ENCODE assay signal across 6 cellular contexts in the genomic region with DNA sequence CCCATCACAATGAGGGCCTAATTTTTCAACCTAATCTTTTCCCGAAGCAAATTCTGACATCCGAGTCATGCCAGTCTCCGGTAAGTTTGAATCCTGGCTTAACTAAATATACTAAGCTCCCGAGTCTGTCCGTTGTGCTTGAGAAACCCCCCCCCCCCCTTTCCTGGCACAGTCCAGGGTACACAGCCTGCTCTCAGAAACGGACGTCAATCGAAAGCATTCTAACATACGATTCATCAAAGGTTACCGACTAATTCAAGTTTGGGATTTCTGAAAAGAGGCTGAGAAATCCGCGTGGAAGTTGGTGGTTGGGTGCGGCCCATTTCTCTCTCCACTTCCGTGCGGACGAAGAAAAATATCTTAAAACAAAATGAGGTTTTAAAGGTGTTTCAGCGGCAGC. TPM values are rescaled to one million over a fixed set of nuclear protein-coding genes. Genes with fewer than 3 reads are reported as not detected.
DNase-seq lines count a peak whose midpoint lies in the region; ATAC-seq and TF ChIP-seq lines count a peak whose summit lies in the region.

No MANE protein-coding gene starts in this region.

- DNase-seq in cardiac fibroblast (ENCODE audit: low read depth in 2 of 2), result peak; percentile 14 to 30
- DNase-seq in osteoblast (ENCODE audit: insufficient read length, low spot score, missing footprints), result no peak
- no peak for DNase-seq in NCI-H1105 (lab: John Stamatoyannopoulos, UW)

- H3K36me3 ChIP-seq in osteoblast (ENCODE audit: insufficient read depth, low read length), result no peaks in the 10 kb centered on the region

- H3K79me2 ChIP-seq in osteoblast (ENCODE audit: insufficient read depth, low read length), result peaks cover 59% of the 10 kb centered on the region

- TF ChIP-seq CTCF in cardiac fibroblast (IDR thresholded peaks at IDR 0.05; ENCODE audit: low read depth, low read length) (no peak), osteoblast (IDR thresholded peaks at IDR 0.05; ENCODE audit: extremely low read depth, low read depth, low read length) (no peak)

- peak; percentile 2 for ATAC-seq in HG03159 (IDR thresholded peaks at IDR 0.05; ENCODE audit: unreplicated experiment)
- ATAC-seq in GM21381 (IDR thresholded peaks at IDR 0.05; ENCODE audit: unreplicated experiment), result no peak
- no peak for ATAC-seq in HG03521 (IDR thresholded peaks at IDR 0.05; ENCODE audit: unreplicated experiment)

- H2AFZ ChIP-seq in osteoblast (ENCODE audit: low read length), result peak overlapping the region; percentile 96

- peak overlapping the region; percentile 83 for H3K27ac ChIP-seq in osteoblast (ENCODE audit: low read depth, low read length)

- H4K20me1 ChIP-seq in osteoblast (ENCODE audit: insufficient read depth, low read length), result peaks cover 28% of the 10 kb centered on the region

- peak overlapping the region; percentile 73 to 88 for H3K4me3 ChIP-seq in cardiac fibroblast (replicated peaks in 1 of 2; ENCODE audit: low read depth in 2 of 2, low read length in 2 of 2)
- peak overlapping the region; percentile 84 for H3K4me3 ChIP-seq in osteoblast (ENCODE audit: insufficient read depth, low read length)

- no peaks in the 10 kb centered on the region for H3K27me3 ChIP-seq in osteoblast (ENCODE audit: insufficient read depth, low read length)

- H3K4me1 ChIP-seq in osteoblast (ENCODE audit: insufficient read depth, low read length), result peaks cover 19% of the 10 kb centered on the region

- H3K4me2 ChIP-seq in osteoblast (ENCODE audit: insufficient read depth, low read length), result peak overlapping the region; percentile 93

- H3K9me3 ChIP-seq in osteoblast (ENCODE audit: low read depth, low read length), result no peaks in the 10 kb centered on the region

RNA-seq across cellular contexts. Expression of gene SDAD1, which starts 0.6 kb away (rescaled TPM):
- total RNA-seq in osteoblast, result 36.2 and 41.5 TPM in 2 replicates

RNA-seq across cellular contexts. Expression of gene CXCL9, which starts 17.2 kb away (rescaled TPM):
- not detected in 2 replicates for total RNA-seq in osteoblast

RNA-seq across cellular contexts. Expression of gene CXCL10, which starts 33.2 kb away (rescaled TPM):
- total RNA-seq in osteoblast, result not detected in 2 replicates

RNA-seq across cellular contexts. Expression of gene CXCL11, which starts 45.7 kb away (rescaled TPM):
- total RNA-seq in osteoblast, result not detected in 2 replicates

RNA-seq across cellular contexts. Expression of gene NAAA, which starts 49.3 kb away (rescaled TPM):
- total RNA-seq in osteoblast, result 25.6 and 27.9 TPM in 2 replicates

Comparison
In these comparisons a context has a peak if more than half of its experiments do, and no peak if none do; other contexts are left out.
1. DNase-seq: peak in cardiac fibroblast (2 of 2); none in osteoblast (single experiment) and NCI-H1105 (single experiment).